ENCODE assay signal across 21 cellular contexts in the genomic region with DNA sequence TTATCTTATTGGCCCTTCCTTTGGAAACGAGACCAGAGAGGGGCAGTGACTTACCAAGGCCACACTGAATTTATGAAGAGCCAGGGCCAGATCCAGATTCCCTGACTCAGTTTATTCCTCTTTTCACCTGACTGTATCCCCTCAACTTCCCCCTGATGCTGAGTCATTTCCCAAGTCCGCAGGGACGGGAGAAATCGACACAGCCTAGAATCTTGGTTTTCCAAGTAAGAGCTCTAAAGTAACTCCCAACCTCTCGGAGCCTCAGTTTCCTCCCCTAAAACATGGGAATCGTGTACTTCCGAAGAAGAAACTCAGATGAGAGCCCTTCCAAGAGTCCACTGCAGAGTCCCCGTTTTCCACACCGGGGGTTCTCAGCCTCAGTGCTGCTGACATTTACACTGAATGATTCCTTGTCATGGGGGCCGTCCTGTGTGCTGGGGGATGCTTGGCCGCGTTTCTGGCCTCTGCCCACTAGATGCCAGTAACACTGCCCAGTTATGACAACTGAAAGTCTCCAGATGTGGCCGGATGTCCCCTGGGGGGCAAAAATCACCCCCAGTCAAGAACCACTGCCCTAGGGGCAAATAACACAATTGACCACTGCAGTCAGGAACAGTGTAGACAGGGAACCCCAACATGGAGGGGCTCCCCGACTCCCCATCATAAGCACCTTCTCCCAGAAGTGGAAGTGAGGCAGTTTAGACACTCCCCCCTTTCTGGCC. TPM values are rescaled to one million over a fixed set of nuclear protein-coding genes. Genes with fewer than 3 reads are reported as not detected.
DNase-seq lines count a peak whose midpoint lies in the region; ATAC-seq, FAIRE-seq and TF ChIP-seq lines count a peak whose summit lies in the region.
"Had no signal": no experiment of that assay in that cellular context is flagged by ENCODE, and none has a peak within 500 bp of the region (broad histone marks: within the 10 kb centered on the region; RNA-seq: fewer than 3 reads in every experiment).

No MANE protein-coding gene starts in this region.

- no peak overlapping the region for H3K9ac ChIP-seq in endodermal cell (ENCODE audit: extremely low read depth, low read length, poor library complexity, severe bottlenecking)
- H3K9ac ChIP-seq: BLaER1 had no signal

- CTCF ChIA-PET in RWPE1 (lab: Yijun Ruan, JAX), result interaction anchor here (1.2 kb wide), 1 partner anchor 10 kb away, joined by 3 read pairs; no protein-coding TSS in a partner anchor

- FAIRE-seq in D721Med (lab: Jason Lieb, UNC), result no peak

- H3K4me3 Mint-ChIP-seq in endodermal cell (no peak overlapping the region), osteocyte (ENCODE audit: unreplicated experiment) (no peak overlapping the region)

- H3K27me3 Mint-ChIP-seq in endodermal cell (ENCODE audit: insufficient read depth) (no peaks in the 10 kb centered on the region), osteocyte (ENCODE audit: unreplicated experiment) (peaks cover 9% of the 10 kb centered on the region)

- H3K27ac Mint-ChIP-seq in endodermal cell, result peak overlapping the region; percentile 48
- H3K27ac Mint-ChIP-seq in osteocyte (ENCODE audit: unreplicated experiment), result no peak overlapping the region

- POLR2A ChIA-PET in RWPE1 (lab: Yijun Ruan, JAX; ENCODE audit: low non-redundant PET), result no interaction called here

- H3K4me1 Mint-ChIP-seq in endodermal cell (peaks cover 19% of the 10 kb centered on the region), osteocyte (ENCODE audit: unreplicated experiment) (no peaks in the 10 kb centered on the region)

- no peaks in the 10 kb centered on the region for H3K4me1 ChIP-seq in endodermal cell (ENCODE audit: control insufficient read depth, insufficient read depth, low read length)
- H3K4me1 ChIP-seq: SJCRH30 had no signal

- H3K27ac ChIP-seq in RWPE1 (peak overlapping the region; percentile 99), endodermal cell (ENCODE audit: low read depth, low read length) (no peak overlapping the region)
- H3K27ac ChIP-seq: BLaER1, SJCRH30 had no signal

- H3K4me3 ChIP-seq in GM06990 (replicated peaks; ENCODE audit: low read depth, low read length) (no peak overlapping the region), endodermal cell (ENCODE audit: low read length) (no peak overlapping the region)
- H3K4me3 ChIP-seq: BLaER1, lung, SJCRH30, skin epidermis had no signal

- H3K9me3 Mint-ChIP-seq in endodermal cell (no peaks in the 10 kb centered on the region), osteocyte (ENCODE audit: unreplicated experiment) (no peaks in the 10 kb centered on the region)

- H3K27me3 ChIP-seq in GM06990 (replicated peaks; ENCODE audit: control insufficient read depth, insufficient read depth, low read length) (no peaks in the 10 kb centered on the region), endodermal cell (ENCODE audit: control insufficient read depth, insufficient read depth, low read length, poor library complexity, severe bottlenecking) (no peaks in the 10 kb centered on the region)
- H3K27me3 ChIP-seq: BLaER1, SJCRH30 had no signal

- H3K36me3 ChIP-seq in GM06990 (ENCODE audit: control insufficient read depth, insufficient read depth, low read length) (no peaks in the 10 kb centered on the region; the same call in none of the 2 replicates), endodermal cell (ENCODE audit: control insufficient read depth, insufficient read depth, low read length) (peaks cover 13% of the 10 kb centered on the region)
- H3K36me3 ChIP-seq: SJCRH30 had no signal

- no peak for ATAC-seq in GM21528 (IDR thresholded peaks at IDR 0.05; ENCODE audit: low FRiP score, unreplicated experiment)

- H3K36me3 Mint-ChIP-seq in endodermal cell (ENCODE audit: low read depth) (peaks cover 27% of the 10 kb centered on the region), osteocyte (ENCODE audit: unreplicated experiment) (peaks cover 10% of the 10 kb centered on the region)

- TF ChIP-seq CTCF in GM06990 (IDR thresholded peaks at IDR 0.05; ENCODE audit: insufficient read depth, low read length, poor library complexity, severe bottlenecking) (peak; percentile 25), RWPE1 (conservative IDR thresholded peaks at IDR 0.05; ENCODE audit: low read depth) (no peak), endodermal cell (conservative IDR thresholded peaks at IDR 0.05) (peak; percentile 46), osteocyte (IDR thresholded peaks at IDR 0.05) (peak; percentile 23), D721Med (IDR thresholded peaks at IDR 0.05; ENCODE audit: insufficient read depth, missing control alignments) (no peak)

- no peaks in the 10 kb centered on the region for H3K9me3 ChIP-seq in endodermal cell (ENCODE audit: control insufficient read depth, low read length)
- H3K9me3 ChIP-seq: BLaER1, SJCRH30 had no signal

- 84 to 88% methylated on average over 10 to 14 of the region's 14 CpGs for WGBS in endodermal cell (ENCODE audit: insufficient coverage in 1 of 2, insufficient read length in 1 of 2), 2 experiments

- DNase-seq in GM06990 (ENCODE audit: extremely low read depth, insufficient read length), result no peak
- no peak for DNase-seq in RWPE1 (ENCODE audit: low spot score)
- DNase-seq in endodermal cell, result peak; percentile 64
- DNase-seq in osteocyte (ENCODE audit: extremely low spot score, unreplicated experiment), result no peak
- no peak for DNase-seq in D721Med (ENCODE audit: insufficient read length, low spot score)
- DNase-seq in SIG-M5 treated with dmso at 0.1 percent for 504 hours (lab: John Stamatoyannopoulos, UW; ENCODE audit: unreplicated experiment), result no peak
- DNase-seq in NCI-H1048 (lab: John Stamatoyannopoulos, UW), result no peak
- DNase-seq: activated CD4-positive, CD25-positive, alpha-beta regulatory T cell treated with anti-CD3 and anti-CD28 coated beads, Interleukin-2, amount 50 U/mL, for 72 hours; DMS153; effector CD4-positive, alpha-beta T cell; glutamatergic neuron; IMR-90; MM.1S; NCI-H2029; NCI-H446; SJCRH30; stimulated activated CD4-positive, alpha-beta T cell treated with anti-CD3 and anti-CD28 coated beads, Interleukin-4, amount 100 ng/mL, for 1 hour had no signal

RNA-seq across cellular contexts. Expression of a gene that starts 11.2 kb away (rescaled TPM):
- total RNA-seq in endodermal cell (10 to 100 TPM; 71.7 to 74.6 TPM), osteocyte (57.4 and 65.1 TPM in 2 replicates)
- 83.6 TPM for polyA plus RNA-seq in endodermal cell (2013, experiment 1 of 2)
- polyA plus RNA-seq in endodermal cell (2013, experiment 2 of 2), result 77.0 TPM

RNA-seq across cellular contexts. Expression of a gene that starts 11.5 kb away (rescaled TPM):
- total RNA-seq in endodermal cell (10 to 100 TPM; 38.2 to 48.3 TPM), osteocyte (20.5 and 21.1 TPM in 2 replicates)
- polyA plus RNA-seq in endodermal cell (2013, experiment 1 of 2), result 21.8 TPM
- 24.6 TPM for polyA plus RNA-seq in endodermal cell (2013, experiment 2 of 2)

RNA-seq across cellular contexts. Expression of a gene that starts 20.8 kb away (rescaled TPM):
- total RNA-seq in endodermal cell (10 to 100 TPM; 35.4 to 37.0 TPM), osteocyte (35.8 and 39.6 TPM in 2 replicates)
- polyA plus RNA-seq in endodermal cell (2013, experiment 1 of 2), result 48.8 TPM
- polyA plus RNA-seq in endodermal cell (2013, experiment 2 of 2), result 43.1 TPM

Comparison
In these comparisons a context has a peak if more than half of its experiments do, and no peak if none do; other contexts are left out.
1. CTCF ChIP-seq: peak in GM06990 (single experiment), endodermal cell (single experiment) and osteocyte (single experiment); none in RWPE1 (single experiment) and D721Med (single experiment).